In genomic region chr10:15562116-15562515, GRCh38 we compare ENCODE assay signal across 27 cellular contexts.
"Had no signal": no experiment of that assay in that cellular context is flagged by ENCODE, and none has a peak within 500 bp of the region (broad histone marks: within the 10 kb centered on the region; RNA-seq: fewer than 3 reads in every experiment).

No MANE protein-coding gene starts in this region.

- H3K4me1 ChIP-seq: stomach, suprapubic skin, testis, thyroid gland, transverse colon, upper lobe of left lung, upper lobe of right lung, uterus, vagina had no signal

- H3K9me3 Mint-ChIP-seq: stimulated activated effector memory CD8-positive, alpha-beta T cell treated with anti-CD3 and anti-CD28 coated beads, Interleukin-12 subunit alpha, Interleukin-12 subunit beta, amount 100 ng/mL, for 72 hours; stimulated activated naive CD8-positive, alpha-beta T cell treated with anti-CD3 and anti-CD28 coated beads, Interleukin-15, amount 100 ng/mL, for 72 hours; stimulated activated naive CD8-positive, alpha-beta T cell treated with anti-CD3 and anti-CD28 coated beads, Interleukin-15, Interleukin-2, amounts not matched to agents 100 ng/mL and 50 ng/mL, for 24 hours; type B pancreatic cell had no signal

- H3K27ac Mint-ChIP-seq: stimulated activated effector memory CD8-positive, alpha-beta T cell treated with anti-CD3 and anti-CD28 coated beads, Interleukin-12 subunit alpha, Interleukin-12 subunit beta, amount 100 ng/mL, for 72 hours; stimulated activated memory B cell treated with anti-CD40 and anti-IgM and Interleukin-4, amounts not matched to agents 10 μg/mL and 1 μg/mL and 100 μg/mL, for 72 hours; stimulated activated naive B cell treated with anti-CD40 and anti-IgM and Interleukin-4, amounts not matched to agents 10 μg/mL and 1 μg/mL and 100 μg/mL, for 72 hours; stimulated activated naive CD8-positive, alpha-beta T cell treated with anti-CD3 and anti-CD28 coated beads, Interleukin-15, amount 100 ng/mL, for 72 hours; stimulated activated naive CD8-positive, alpha-beta T cell treated with anti-CD3 and anti-CD28 coated beads, Interleukin-15, Interleukin-2, amounts not matched to agents 100 ng/mL and 50 ng/mL, for 24 hours; type B pancreatic cell had no signal

- DNase-seq: stimulated activated CD4-positive, alpha-beta T cell treated with anti-CD3 and anti-CD28 coated beads, Interleukin-2, amount 100 ng/mL, for 48 hours; stimulated activated CD4-positive, alpha-beta T cell treated with anti-CD3 and anti-CD28 coated beads, Interleukin-4, amount 100 ng/mL, for 1 hour; stimulated activated CD4-positive, alpha-beta T cell treated with anti-CD3 and anti-CD28 coated beads, Interleukin-4, amount 100 ng/mL, for 24 hours; stimulated activated CD4-positive, alpha-beta T cell treated with anti-CD3 and anti-CD28 coated beads, Interleukin-4, amount 100 ng/mL, for 4 hours; stimulated activated CD8-positive, alpha-beta memory T cell treated with anti-CD3 and anti-CD28 coated beads, Interleukin-4, amount 100 ng/mL, for 48 hours; stimulated activated naive B cell treated with anti-CD40 and anti-IgM and Interleukin-4, amounts not matched to agents 10 μg/mL and 1 μg/mL and 100 μg/mL, for 72 hours; stimulated activated naive CD4-positive, alpha-beta T cell; stimulated activated naive CD4-positive, alpha-beta T cell treated with Interleukin-2 at 50 U/mL for 16 hours; stimulated activated naive CD8-positive, alpha-beta T cell treated with anti-CD3 and anti-CD28 coated beads, Interleukin-15, amount 100 ng/mL, for 72 hours; stimulated activated naive CD8-positive, alpha-beta T cell treated with anti-CD3 and anti-CD28 coated beads, Interleukin-15, Interleukin-2, amounts not matched to agents 100 U/mL and 50 U/mL, for 24 hours; stomach; substantia nigra; testis; thyroid gland; tibial artery; transverse colon; trophoblast cell; upper lobe of right lung; uterus had no signal

- H3K27me3 ChIP-seq: stomach, suprapubic skin, testis, thyroid gland, tibial artery, tibial nerve, transverse colon, upper lobe of left lung, upper lobe of right lung, uterus, vagina had no signal

- H3K27ac ChIP-seq: stomach, suprapubic skin, testis, thyroid gland, tibial artery, tibial nerve, transverse colon, upper lobe of left lung, upper lobe of right lung, uterus, vagina had no signal

- H3K4me3 ChIP-seq: stomach, suprapubic skin, testis, thyroid gland, tibial artery, tibial nerve, transverse colon, upper lobe of left lung, upper lobe of right lung, uterus, vagina had no signal

- H3K4me1 Mint-ChIP-seq: stimulated activated effector memory CD8-positive, alpha-beta T cell treated with anti-CD3 and anti-CD28 coated beads, Interleukin-12 subunit alpha, Interleukin-12 subunit beta, amount 100 ng/mL, for 72 hours; stimulated activated memory B cell treated with anti-CD40 and anti-IgM and Interleukin-4, amounts not matched to agents 10 μg/mL and 1 μg/mL and 100 μg/mL, for 72 hours; stimulated activated naive B cell treated with anti-CD40 and anti-IgM and Interleukin-4, amounts not matched to agents 10 μg/mL and 1 μg/mL and 100 μg/mL, for 72 hours; stimulated activated naive CD8-positive, alpha-beta T cell treated with anti-CD3 and anti-CD28 coated beads, Interleukin-15, amount 100 ng/mL, for 72 hours had no signal

- H3K36me3 ChIP-seq: suprapubic skin, thyroid gland, tibial nerve, transverse colon, upper lobe of left lung, upper lobe of right lung, uterus, vagina had no signal

- H3K27me3 Mint-ChIP-seq: stimulated activated memory B cell treated with anti-CD40 and anti-IgM and Interleukin-4, amounts not matched to agents 10 μg/mL and 1 μg/mL and 100 μg/mL, for 72 hours; stimulated activated naive CD8-positive, alpha-beta T cell treated with anti-CD3 and anti-CD28 coated beads, Interleukin-15, amount 100 ng/mL, for 72 hours; type B pancreatic cell had no signal

- H3K36me3 Mint-ChIP-seq: stimulated activated effector memory CD8-positive, alpha-beta T cell treated with anti-CD3 and anti-CD28 coated beads, Interleukin-12 subunit alpha, Interleukin-12 subunit beta, amount 100 ng/mL, for 72 hours; stimulated activated memory B cell treated with anti-CD40 and anti-IgM and Interleukin-4, amounts not matched to agents 10 μg/mL and 1 μg/mL and 100 μg/mL, for 72 hours; stimulated activated naive B cell treated with anti-CD40 and anti-IgM and Interleukin-4, amounts not matched to agents 10 μg/mL and 1 μg/mL and 100 μg/mL, for 72 hours; type B pancreatic cell had no signal

- ATAC-seq: stimulated activated effector memory CD8-positive, alpha-beta T cell treated with anti-CD3 and anti-CD28 coated beads, Interleukin-12 subunit alpha, Interleukin-12 subunit beta, amount 100 ng/mL, for 72 hours; stimulated activated naive B cell treated with anti-CD40 and anti-IgM and Interleukin-4, amounts not matched to agents 10 μg/mL and 1 μg/mL and 100 μg/mL, for 72 hours; stimulated activated naive CD8-positive, alpha-beta T cell treated with anti-CD3 and anti-CD28 coated beads, Interleukin-15, amount 100 ng/mL, for 72 hours; stimulated activated naive CD8-positive, alpha-beta T cell treated with anti-CD3 and anti-CD28 coated beads, Interleukin-15, Interleukin-2, amounts not matched to agents 100 U/mL and 50 U/mL, for 24 hours; upper lobe of right lung had no signal

- H3K9me3 ChIP-seq: stomach, suprapubic skin, testis, thyroid gland, tibial artery, tibial nerve, transverse colon, upper lobe of left lung, upper lobe of right lung, uterus, vagina had no signal

- H3K4me3 Mint-ChIP-seq: stimulated activated effector memory CD8-positive, alpha-beta T cell treated with anti-CD3 and anti-CD28 coated beads, Interleukin-12 subunit alpha, Interleukin-12 subunit beta, amount 100 ng/mL, for 72 hours; stimulated activated memory B cell treated with anti-CD40 and anti-IgM and Interleukin-4, amounts not matched to agents 10 μg/mL and 1 μg/mL and 100 μg/mL, for 72 hours; stimulated activated naive B cell treated with anti-CD40 and anti-IgM and Interleukin-4, amounts not matched to agents 10 μg/mL and 1 μg/mL and 100 μg/mL, for 72 hours; stimulated activated naive CD8-positive, alpha-beta T cell treated with anti-CD3 and anti-CD28 coated beads, Interleukin-15, amount 100 ng/mL, for 72 hours; stimulated activated naive CD8-positive, alpha-beta T cell treated with anti-CD3 and anti-CD28 coated beads, Interleukin-15, Interleukin-2, amounts not matched to agents 100 ng/mL and 50 ng/mL, for 24 hours; type B pancreatic cell had no signal
